Comparison of ENCODE assay signal across 21 cellular contexts in the genomic region with DNA sequence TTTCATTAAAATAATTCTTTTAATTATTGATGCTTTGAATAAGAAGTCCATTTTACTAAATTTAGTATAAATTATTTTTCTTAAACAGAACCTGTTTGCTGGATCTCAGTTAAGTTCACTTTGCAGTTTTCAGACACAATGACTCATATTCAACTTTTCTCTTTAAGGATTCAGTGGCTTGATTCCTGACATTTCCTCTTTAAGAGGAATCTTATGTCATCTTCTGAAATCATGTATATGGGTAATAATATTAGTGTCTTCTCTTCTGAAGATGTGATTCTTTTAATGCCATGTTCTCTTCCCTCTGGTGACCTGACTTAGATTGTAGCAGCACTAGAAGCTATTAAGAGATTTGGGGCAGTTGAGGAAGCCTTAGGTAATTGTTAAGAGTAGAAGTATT. TPM values are rescaled to one million over a fixed set of nuclear protein-coding genes. Genes with fewer than 3 reads are reported as not detected.
DNase-seq lines count a peak whose midpoint lies in the region; ATAC-seq, FAIRE-seq and TF ChIP-seq lines count a peak whose summit lies in the region.
"Had no signal": no experiment of that assay in that cellular context is flagged by ENCODE, and none has a peak within 500 bp of the region (broad histone marks: within the 10 kb centered on the region; RNA-seq: fewer than 3 reads in every experiment).

No MANE protein-coding gene starts in this region.

- H3K4me1 ChIP-seq in A549 = peaks cover 14% of the 10 kb centered on the region; the same call in 2 of the 3 replicates
- peaks cover 31% of the 10 kb centered on the region for H3K4me1 ChIP-seq in adipocyte (ENCODE audit: control insufficient read depth, insufficient read depth, low read length)
- H3K4me1 ChIP-seq: Peyer's patch, thyroid gland had no signal

- peak overlapping the region; percentile 49 for H3K9ac ChIP-seq in adipocyte (ENCODE audit: low read length)

- H3K27me3 ChIP-seq in adipocyte (replicated peaks; ENCODE audit: control insufficient read depth, insufficient read depth, low read length) = no peaks in the 10 kb centered on the region
- H3K27me3 ChIP-seq in H7 (ENCODE audit: control insufficient read depth, insufficient read depth, low read length) = no peaks in the 10 kb centered on the region; the same call in 1 of the 2 replicates
- H3K27me3 ChIP-seq: esophagus muscularis mucosa, Peyer's patch, thyroid gland had no signal

- TF ChIP-seq POLR2A in A549 (IDR thresholded peaks at IDR 0.05; ENCODE audit: low read length) = no peak

- TF ChIP-seq RAD21 in A549 (conservative IDR thresholded peaks at IDR 0.05 in 1 of 2, IDR thresholded peaks at IDR 0.05 in 1 of 2) = no peak

- intact Hi-C loops in Calu3 (cut with micrococcal nuclease; ENCODE audit: unreplicated experiment) = no loop called here
- intact Hi-C loops in activated T-helper 2 cell treated with anti-CD3 and anti-CD28 coated beads, Interferon-gamma antibody, Interleukin-2, Interleukin-4, amounts not matched to agents 10 μg/mL and 5 μg/mL and 100 μg/mL, durations not matched to agents 14 hours and 24 hours and 36 hours (cut with micrococcal nuclease) = loop anchor here (5.0 kb wide), 1 partner anchor 474 kb away; no protein-coding TSS in a partner anchor

- H3K4me3 Mint-ChIP-seq in Calu3 (ENCODE audit: low read depth, unreplicated experiment) = no peak overlapping the region
- H3K4me3 Mint-ChIP-seq in activated T-helper 2 cell treated with anti-CD3 and anti-CD28 coated beads, Interferon-gamma antibody, Interleukin-2, Interleukin-4, amounts not matched to agents 10 μg/mL and 5 μg/mL and 100 μg/mL, durations not matched to agents 14 hours and 24 hours and 36 hours (ENCODE audit: low read depth) = no peak overlapping the region
- H3K4me3 Mint-ChIP-seq: activated naive CD4-positive, alpha-beta T cell treated with anti-CD3 and anti-CD28 coated beads, Interleukin-2, amount 10 ng/mL, durations not matched to agents 7 days and 5 days; CD8-positive, alpha-beta T cell; effector memory CD8-positive, alpha-beta T cell; T-cell had no signal

- ATAC-seq in A549 (no peak), GM19397 (IDR thresholded peaks at IDR 0.05; ENCODE audit: unreplicated experiment) (no peak)

- no peak for TF ChIP-seq EP300 in A549 (IDR thresholded peaks at IDR 0.05)

- TSS peak; percentile 74 for BruUV-seq in Calu3 (replicated peaks; lab: Mats Ljungman, UMichigan)

- H3K9me3 ChIP-seq in A549 (no peaks in the 10 kb centered on the region), adipocyte (ENCODE audit: control insufficient read depth, low read length) (no peaks in the 10 kb centered on the region)
- H3K9me3 ChIP-seq: esophagus muscularis mucosa, Peyer's patch, thyroid gland had no signal

- no peak for FAIRE-seq in A549 (lab: Jason Lieb, UNC)

- no peak overlapping the region for H3K4me3 ChIP-seq in A549
- peak overlapping the region; percentile 33 for H3K4me3 ChIP-seq in adipocyte (ENCODE audit: low read length)
- no peak overlapping the region for H3K4me3 ChIP-seq in fibroblast of pulmonary artery (replicated peaks; ENCODE audit: low read depth, low read length)
- no peak overlapping the region for H3K4me3 ChIP-seq in H7 (ENCODE audit: insufficient read depth, low read depth, low read length)
- H3K4me3 ChIP-seq: esophagus muscularis mucosa, Peyer's patch, thyroid gland had no signal

- H3K9me3 Mint-ChIP-seq in Calu3 (ENCODE audit: low read depth, unreplicated experiment) = no peaks in the 10 kb centered on the region
- H3K9me3 Mint-ChIP-seq in activated T-helper 2 cell treated with anti-CD3 and anti-CD28 coated beads, Interferon-gamma antibody, Interleukin-2, Interleukin-4, amounts not matched to agents 10 μg/mL and 5 μg/mL and 100 μg/mL, durations not matched to agents 14 hours and 24 hours and 36 hours = no peaks in the 10 kb centered on the region
- H3K9me3 Mint-ChIP-seq: activated naive CD4-positive, alpha-beta T cell treated with anti-CD3 and anti-CD28 coated beads, Interleukin-2, amount 10 ng/mL, durations not matched to agents 7 days and 5 days; CD8-positive, alpha-beta T cell; effector memory CD8-positive, alpha-beta T cell; memory B cell; T-cell had no signal

- peak overlapping the region; percentile 2; the same call in 1 of the 3 replicates for H3K4me2 ChIP-seq in A549

- H3K36me3 Mint-ChIP-seq in Calu3 (ENCODE audit: insufficient read depth, unreplicated experiment) = peaks cover 5% of the 10 kb centered on the region
- H3K36me3 Mint-ChIP-seq in activated T-helper 2 cell treated with anti-CD3 and anti-CD28 coated beads, Interferon-gamma antibody, Interleukin-2, Interleukin-4, amounts not matched to agents 10 μg/mL and 5 μg/mL and 100 μg/mL, durations not matched to agents 14 hours and 24 hours and 36 hours (ENCODE audit: low read depth) = peaks cover 7% of the 10 kb centered on the region

- H3K27ac Mint-ChIP-seq in Calu3 (ENCODE audit: unreplicated experiment) = no peak overlapping the region
- no peak overlapping the region for H3K27ac Mint-ChIP-seq in activated T-helper 2 cell treated with anti-CD3 and anti-CD28 coated beads, Interferon-gamma antibody, Interleukin-2, Interleukin-4, amounts not matched to agents 10 μg/mL and 5 μg/mL and 100 μg/mL, durations not matched to agents 14 hours and 24 hours and 36 hours
- H3K27ac Mint-ChIP-seq: activated naive CD4-positive, alpha-beta T cell treated with anti-CD3 and anti-CD28 coated beads, Interleukin-2, amount 10 ng/mL, durations not matched to agents 7 days and 5 days; CD8-positive, alpha-beta T cell; effector memory CD8-positive, alpha-beta T cell; memory B cell had no signal

- no peak for DNase-seq in A549 (ENCODE audit: low read depth in 1 of 2, low spot score in 1 of 2)
- no peak for DNase-seq in Calu3
- no peak for DNase-seq in adipocyte (ENCODE audit: low read depth)
- peak; percentile 28 for DNase-seq in fibroblast of pulmonary artery (ENCODE audit: low read depth)
- DNase-seq in 8988T = no peak
- DNase-seq in activated T-helper 2 cell treated with anti-CD3 and anti-CD28 coated beads, Interferon-gamma antibody, Interleukin-2, Interleukin-4, amounts not matched to agents 10 μg/mL and 5 μg/mL and 100 μg/mL, durations not matched to agents 14 hours and 24 hours and 36 hours (ENCODE audit: low spot score) = no peak
- DNase-seq in H7 = no peak
- DNase-seq: activated CD4-positive, alpha-beta T cell treated with anti-CD3 and anti-CD28 coated beads, Interleukin-2, amount 50 U/mL, for 4 hours; activated T-cell treated with anti-CD3 and anti-CD28 coated beads, Interleukin-2, amount 50 U/mL, for 1 hour; glutamatergic neuron; NCI-H1048; occipital lobe; Peyer's patch had no signal

- H3K36me3 ChIP-seq in adipocyte (ENCODE audit: control insufficient read depth, insufficient read depth, low read length, severe bottlenecking) (peaks cover 10% of the 10 kb centered on the region), H7 (replicated peaks; ENCODE audit: control insufficient read depth, insufficient read depth, low read length) (no peaks in the 10 kb centered on the region; the same call in 1 of the 2 replicates)

- POLR2A ChIA-PET in A549 (lab: Yijun Ruan, JAX) = interaction anchor here (2.1 kb wide), 1 partner anchor 13 kb away, joined by 11 read pairs; the partner anchor contains the start of gene CREG1

- CTCF ChIA-PET in A549 (lab: Yijun Ruan, JAX) (interaction anchor here (0.6 to 2.9 kb wide), 40 partner anchors 8 to 559 kb away, joined by 3 to 34 read pairs (median 5); partner anchors contain the start of genes CD247 and CREG1), Calu3 (lab: Charles Lee) (interaction anchor here (1.4 kb wide), 1 partner anchor 13 kb away, joined by 3 read pairs; the partner anchor contains the start of gene CREG1)

- no peaks in the 10 kb centered on the region for H3K27me3 Mint-ChIP-seq in Calu3 (ENCODE audit: unreplicated experiment)
- H3K27me3 Mint-ChIP-seq in activated T-helper 2 cell treated with anti-CD3 and anti-CD28 coated beads, Interferon-gamma antibody, Interleukin-2, Interleukin-4, amounts not matched to agents 10 μg/mL and 5 μg/mL and 100 μg/mL, durations not matched to agents 14 hours and 24 hours and 36 hours (ENCODE audit: low read depth) = no peaks in the 10 kb centered on the region
- H3K27me3 Mint-ChIP-seq: effector memory CD8-positive, alpha-beta T cell; memory B cell; T-cell had no signal

- TF ChIP-seq CTCF in A549 (IDR thresholded peaks at IDR 0.05) (no peak), Calu3 (IDR thresholded peaks at IDR 0.05; ENCODE audit: unreplicated experiment) (no peak), fibroblast of pulmonary artery (IDR thresholded peaks at IDR 0.05; ENCODE audit: low read length, missing control alignments) (no peak)

- peak overlapping the region in 1 of 2 experiments; percentile 29; a peak in 3 of 6 replicates for H3K27ac ChIP-seq in A549
- H3K27ac ChIP-seq: esophagus muscularis mucosa, Peyer's patch, thyroid gland had no signal

- H3K4me1 Mint-ChIP-seq in Calu3 (ENCODE audit: low read depth, unreplicated experiment) = peaks cover 14% of the 10 kb centered on the region
- H3K4me1 Mint-ChIP-seq in activated T-helper 2 cell treated with anti-CD3 and anti-CD28 coated beads, Interferon-gamma antibody, Interleukin-2, Interleukin-4, amounts not matched to agents 10 μg/mL and 5 μg/mL and 100 μg/mL, durations not matched to agents 14 hours and 24 hours and 36 hours (ENCODE audit: low read depth) = peaks cover 54% of the 10 kb centered on the region

RNA-seq across cellular contexts. Expression of gene CREG1, which starts 12.5 kb away (rescaled TPM):
- polyA plus RNA-seq in A549 (2011; rRNA removed) (129 and 132 TPM in 2 replicates), A549 (2017; fragmentation: RNase III; extraction: RNeasy Plus Mini Kit Qiagen cat#74134 plus additional on column Dnase treatment) (64.6 to 70.2 TPM (median 65.3 TPM) in 3 replicates)
- polyA plus RNA-seq in A549 (2012; cell fraction: cytosol; rRNA removed) = 39.0 and 55.6 TPM in 2 replicates
- 24.0 and 29.6 TPM in 2 replicates for polyA plus RNA-seq in A549 (2012; cell fraction: nucleus; rRNA removed)
- 20.5 and 23.4 TPM in 2 replicates for polyA minus RNA-seq in A549 (2011; rRNA and poly(A)+ RNA removed)
- 55.0 and 69.3 TPM in 2 replicates for total RNA-seq in Calu3 (2022)
- total RNA-seq in activated T-helper 2 cell treated with anti-CD3 and anti-CD28 coated beads, Interferon-gamma antibody, Interleukin-2, Interleukin-4, amounts not matched to agents 10 μg/mL and 5 μg/mL and 100 μg/mL, durations not matched to agents 14 hours and 24 hours and 36 hours = 13.8 and 15.6 TPM in 2 replicates
- 20.1 and 20.7 TPM in 2 replicates for total RNA-seq in H7 (2014; rRNA removed; shearing (Covaris generic))

RNA-seq across cellular contexts. Expression of gene CD247, which starts 22.7 kb away (rescaled TPM):
- polyA plus RNA-seq in A549 (2011; rRNA removed) (0.27 and 0.30 TPM in 2 replicates), A549 (2017; fragmentation: RNase III; extraction: RNeasy Plus Mini Kit Qiagen cat#74134 plus additional on column Dnase treatment) (0.10 to 0.28 TPM (median 0.18 TPM) in 3 replicates)
- polyA plus RNA-seq in A549 (2012; cell fraction: cytosol; rRNA removed) = 0.40 and 0.49 TPM in 2 replicates
- polyA plus RNA-seq in A549 (2012; cell fraction: nucleus; rRNA removed) = 0.42 and 0.58 TPM in 2 replicates
- polyA minus RNA-seq in A549 (2011; rRNA and poly(A)+ RNA removed) = 0.37 TPM in 1 of 2 replicates, not detected in the other
- 0.61 and 0.97 TPM in 2 replicates for total RNA-seq in Calu3 (2022)
- total RNA-seq in activated T-helper 2 cell treated with anti-CD3 and anti-CD28 coated beads, Interferon-gamma antibody, Interleukin-2, Interleukin-4, amounts not matched to agents 10 μg/mL and 5 μg/mL and 100 μg/mL, durations not matched to agents 14 hours and 24 hours and 36 hours = 193 and 196 TPM in 2 replicates
- total RNA-seq in H7 (2014; rRNA removed; shearing (Covaris generic)) = 0.33 and 0.83 TPM in 2 replicates

Comparison
In these comparisons a context has a peak if more than half of its experiments do, and no peak if none do; other contexts are left out.
1. RNA of gene CD247, which starts 22.7 kb away (total RNA-seq): 193 to 196 TPM in activated T-helper 2 cell treated with anti-CD3 and anti-CD28 coated beads, Interferon-gamma antibody, Interleukin-2, Interleukin-4, amounts not matched to agents 10 μg/mL and 5 μg/mL and 100 μg/mL, durations not matched to agents 14 hours and 24 hours and 36 hours; 0.61 to 0.97 TPM in Calu3 and 0.33 to 0.83 TPM in H7; every median in the first group is over 10 times any median in the second.